10 cellular contexts compared by ENCODE assay signal in the genomic region with DNA sequence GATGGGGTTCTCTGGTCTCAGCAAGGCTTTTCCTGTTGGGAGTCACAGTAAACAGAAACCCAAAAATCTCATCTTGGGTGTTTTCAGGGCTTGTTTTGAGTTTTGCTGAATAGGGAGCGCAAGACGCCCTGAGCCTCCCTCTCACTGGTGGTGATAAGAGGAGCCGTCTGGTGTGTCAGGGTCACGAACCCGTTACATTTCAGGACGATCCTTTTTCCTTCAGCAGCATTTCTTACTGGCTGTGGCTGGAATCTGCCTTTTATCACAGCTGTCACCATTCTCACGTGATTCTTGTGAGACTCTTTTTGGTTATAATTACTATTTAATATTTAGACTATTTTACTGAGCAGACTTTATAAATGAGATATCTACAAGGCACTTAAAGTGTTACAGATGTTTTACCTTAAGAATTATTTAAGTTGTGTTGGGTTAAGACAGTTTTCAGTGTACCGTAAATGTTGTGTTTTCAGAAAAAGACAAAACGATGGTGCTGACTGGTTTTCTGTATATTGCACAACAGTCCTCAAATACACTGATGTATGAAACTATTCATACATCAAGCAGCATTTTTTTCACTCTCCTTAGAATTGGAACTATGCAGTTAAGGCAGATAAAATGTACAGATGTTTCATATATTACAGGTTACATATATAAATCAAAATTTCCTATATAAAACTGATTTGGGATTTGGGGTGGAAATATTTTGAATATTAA. TPM values are rescaled to one million over a fixed set of nuclear protein-coding genes. Genes with fewer than 3 reads are reported as not detected.
DNase-seq lines count a peak whose midpoint lies in the region; ATAC-seq and TF ChIP-seq lines count a peak whose summit lies in the region.
"Had no signal": no experiment of that assay in that cellular context is flagged by ENCODE, and none has a peak within 500 bp of the region (broad histone marks: within the 10 kb centered on the region; RNA-seq: fewer than 3 reads in every experiment).

No MANE protein-coding gene starts in this region.

- peaks cover 31% of the 10 kb centered on the region for H3K4me1 ChIP-seq in adipocyte (ENCODE audit: control insufficient read depth, insufficient read depth, low read length)
- peaks cover 0 to 52% (median 38%) of the 10 kb centered on the region in 4 donors for H3K4me1 ChIP-seq in tibial artery

- H3K4me1 Mint-ChIP-seq in activated CD4-positive, alpha-beta memory T cell treated with anti-CD3 and anti-CD28 coated beads for 36 hours (ENCODE audit: low read depth), result peaks cover 23% of the 10 kb centered on the region
- H3K4me1 Mint-ChIP-seq in activated CD4-positive, alpha-beta memory T cell treated with anti-CD3 and anti-CD28 coated beads, Interleukin-2, amount 10 ng/mL, durations not matched to agents 7 days and 5 days, result peaks cover 18% of the 10 kb centered on the region
- H3K4me1 Mint-ChIP-seq in natural killer cell, result peaks cover 19 to 23% of the 10 kb centered on the region in 2 donors

- H3K9me3 ChIP-seq in adipocyte (ENCODE audit: control insufficient read depth, low read length), result no peaks in the 10 kb centered on the region
- no peaks in the 10 kb centered on the region for H3K9me3 ChIP-seq in tibial artery

- H3K4me3 ChIP-seq in adipocyte (ENCODE audit: low read length) (no peak overlapping the region), tibial artery (no peak overlapping the region)

- no peak overlapping the region for H3K4me3 Mint-ChIP-seq in activated CD4-positive, alpha-beta memory T cell treated with anti-CD3 and anti-CD28 coated beads for 36 hours
- no peak overlapping the region for H3K4me3 Mint-ChIP-seq in activated CD4-positive, alpha-beta memory T cell treated with anti-CD3 and anti-CD28 coated beads, Interleukin-2, amount 10 ng/mL, durations not matched to agents 7 days and 5 days
- H3K4me3 Mint-ChIP-seq in natural killer cell, result no peak overlapping the region

- H3K36me3 Mint-ChIP-seq in activated CD4-positive, alpha-beta memory T cell treated with anti-CD3 and anti-CD28 coated beads for 36 hours, result peaks cover 26% of the 10 kb centered on the region
- H3K36me3 Mint-ChIP-seq in activated CD4-positive, alpha-beta memory T cell treated with anti-CD3 and anti-CD28 coated beads, Interleukin-2, amount 10 ng/mL, durations not matched to agents 7 days and 5 days (ENCODE audit: low read depth), result peaks cover 33% of the 10 kb centered on the region
- H3K36me3 Mint-ChIP-seq in natural killer cell, result no peaks in the 10 kb centered on the region

- peaks cover 42% of the 10 kb centered on the region for H3K36me3 ChIP-seq in adipocyte (ENCODE audit: control insufficient read depth, insufficient read depth, low read length, severe bottlenecking)
- peaks cover 35 to 46% (median 43%) of the 10 kb centered on the region in 3 donors for H3K36me3 ChIP-seq in tibial artery

- no peak for DNase-seq in activated CD4-positive, alpha-beta memory T cell treated with anti-CD3 and anti-CD28 coated beads for 36 hours
- DNase-seq in activated CD4-positive, alpha-beta memory T cell treated with anti-CD3 and anti-CD28 coated beads, Interleukin-2, amount 10 ng/mL, durations not matched to agents 7 days and 5 days, result no peak
- DNase-seq in adipocyte (ENCODE audit: low read depth), result peak; percentile 26
- peak; percentile 54 for DNase-seq in left kidney (ENCODE audit: low read depth, low spot score)
- no peak for DNase-seq in tibial artery
- DNase-seq in sciatic nerve (ENCODE audit: low spot score), result no peak
- no peak for DNase-seq in natural killer cell

- no peak for ATAC-seq in sciatic nerve
- ATAC-seq in natural killer cell, result no peak
- no peak for ATAC-seq in HG03097 (IDR thresholded peaks at IDR 0.05; ENCODE audit: low FRiP score, unreplicated experiment)

- H3K27ac Mint-ChIP-seq in activated CD4-positive, alpha-beta memory T cell treated with anti-CD3 and anti-CD28 coated beads for 36 hours, result peak overlapping the region; percentile 70
- H3K27ac Mint-ChIP-seq in activated CD4-positive, alpha-beta memory T cell treated with anti-CD3 and anti-CD28 coated beads, Interleukin-2, amount 10 ng/mL, durations not matched to agents 7 days and 5 days, result no peak overlapping the region
- H3K27ac Mint-ChIP-seq in natural killer cell, result no peak overlapping the region

- peak overlapping the region; percentile 56 for H3K9ac ChIP-seq in adipocyte (ENCODE audit: low read length)

- no peaks in the 10 kb centered on the region for H3K9me3 Mint-ChIP-seq in activated CD4-positive, alpha-beta memory T cell treated with anti-CD3 and anti-CD28 coated beads for 36 hours
- no peaks in the 10 kb centered on the region for H3K9me3 Mint-ChIP-seq in activated CD4-positive, alpha-beta memory T cell treated with anti-CD3 and anti-CD28 coated beads, Interleukin-2, amount 10 ng/mL, durations not matched to agents 7 days and 5 days
- H3K9me3 Mint-ChIP-seq in natural killer cell, result no peaks in the 10 kb centered on the region
- H3K9me3 Mint-ChIP-seq: IgD-negative memory B cell, naive B cell had no signal

- CTCF ChIA-PET in activated CD4-positive, alpha-beta memory T cell treated with anti-CD3 and anti-CD28 coated beads for 36 hours (lab: Charles Lee), result interaction anchor here (0.6 to 4.3 kb wide), 27 partner anchors 8 to 556 kb away, joined by 3 to 100 read pairs (median 5); partner anchors contain the start of genes PRKAR1B and SUN1
- CTCF ChIA-PET in activated CD4-positive, alpha-beta memory T cell treated with anti-CD3 and anti-CD28 coated beads, Interleukin-2, amount 10 ng/mL, durations not matched to agents 7 days and 5 days (lab: Charles Lee), result interaction anchor here (0.6 to 2.2 kb wide), 18 partner anchors 11 to 552 kb away, joined by 3 to 32 read pairs (median 4); partner anchors contain the start of genes COX19 and SUN1

- POLR2A ChIA-PET in activated CD4-positive, alpha-beta memory T cell treated with anti-CD3 and anti-CD28 coated beads for 36 hours (lab: Charles Lee), result interaction anchor here (1.4 to 1.6 kb wide), 3 partner anchors 42 to 90 kb away, joined by 3 to 9 read pairs (median 5); partner anchors contain the start of gene SUN1
- POLR2A ChIA-PET in activated CD4-positive, alpha-beta memory T cell treated with anti-CD3 and anti-CD28 coated beads, Interleukin-2, amount 10 ng/mL, durations not matched to agents 7 days and 5 days (lab: Charles Lee), result interaction anchor here (1.5 to 2.7 kb wide), 5 partner anchors 42 to 87 kb away, joined by 5 to 14 read pairs (median 9); partner anchors contain the start of gene SUN1

- H3K27ac ChIP-seq in tibial artery, result peak overlapping the region; percentile 87 to 95

- intact Hi-C loops in activated CD4-positive, alpha-beta memory T cell treated with anti-CD3 and anti-CD28 coated beads for 36 hours (cut with micrococcal nuclease), result loop anchor here (10.0 kb wide), 1 partner anchor 549 kb away; no protein-coding TSS in a partner anchor
- intact Hi-C loops in tibial artery (cut with DNase I; ENCODE audit: low total_unique reads) (loop anchor here (5.0 to 10.0 kb wide), 2 partner anchors 37 to 59 kb away; no protein-coding TSS in a partner anchor), sciatic nerve (cut with DNase I) (no loop called here), natural killer cell (cut with micrococcal nuclease) (no loop called here)

- H3K27me3 ChIP-seq in adipocyte (replicated peaks; ENCODE audit: control insufficient read depth, insufficient read depth, low read length) (no peaks in the 10 kb centered on the region), tibial artery (no peaks in the 10 kb centered on the region)

- no peaks in the 10 kb centered on the region for H3K27me3 Mint-ChIP-seq in activated CD4-positive, alpha-beta memory T cell treated with anti-CD3 and anti-CD28 coated beads for 36 hours
- no peaks in the 10 kb centered on the region for H3K27me3 Mint-ChIP-seq in activated CD4-positive, alpha-beta memory T cell treated with anti-CD3 and anti-CD28 coated beads, Interleukin-2, amount 10 ng/mL, durations not matched to agents 7 days and 5 days
- no peaks in the 10 kb centered on the region for H3K27me3 Mint-ChIP-seq in natural killer cell (ENCODE audit: low read depth in 2 of 2)
- H3K27me3 Mint-ChIP-seq: IgD-negative memory B cell, naive B cell had no signal

- TF ChIP-seq CTCF in tibial artery (IDR thresholded peaks at IDR 0.05) (no peak), natural killer cell (IDR thresholded peaks at IDR 0.05) (no peak)

RNA-seq across cellular contexts. Expression of gene GET4, which starts 2.2 kb away (rescaled TPM):
- total RNA-seq in activated CD4-positive, alpha-beta memory T cell treated with anti-CD3 and anti-CD28 coated beads for 36 hours, result 10 to 100 TPM; 22.3 to 27.1 TPM
- 10 to 100 TPM; 32.6 to 38.2 TPM for total RNA-seq in activated CD4-positive, alpha-beta memory T cell treated with anti-CD3 and anti-CD28 coated beads, Interleukin-2, amount 10 ng/mL, durations not matched to agents 7 days and 5 days
- total RNA-seq in sciatic nerve (25.4 TPM), natural killer cell (10 to 100 TPM; 69.3 to 81.6 (median 73.2) TPM)

RNA-seq across cellular contexts. Expression of gene SUN1, which starts 41.9 kb away (rescaled TPM):
- total RNA-seq in activated CD4-positive, alpha-beta memory T cell treated with anti-CD3 and anti-CD28 coated beads for 36 hours, result 10 to 100 TPM; 69.5 to 69.9 TPM
- total RNA-seq in activated CD4-positive, alpha-beta memory T cell treated with anti-CD3 and anti-CD28 coated beads, Interleukin-2, amount 10 ng/mL, durations not matched to agents 7 days and 5 days, result 10 to 100 TPM; 65.7 to 72.8 TPM
- total RNA-seq in sciatic nerve (207 TPM), natural killer cell (10 to 100 TPM; 40.2 to 63.5 (median 48.0) TPM)

Comparison
In these comparisons a context has a peak if more than half of its experiments do, and no peak if none do; other contexts are left out.
1. DNase-seq: peak in adipocyte (single experiment) and left kidney (single experiment); none in activated CD4-positive, alpha-beta memory T cell treated with anti-CD3 and anti-CD28 coated beads for 36 hours (single experiment), activated CD4-positive, alpha-beta memory T cell treated with anti-CD3 and anti-CD28 coated beads, Interleukin-2, amount 10 ng/mL, durations not matched to agents 7 days and 5 days (single experiment), tibial artery (0 of 2), sciatic nerve (single experiment) and natural killer cell (single experiment).
2. intact Hi-C loops: an anchor here in activated CD4-positive, alpha-beta memory T cell treated with anti-CD3 and anti-CD28 coated beads for 36 hours (10.0 kb wide) and tibial artery (5.0 to 10.0 kb wide); none called in sciatic nerve and natural killer cell.